ENCODE assay signal across 16 cellular contexts in the genomic region with DNA sequence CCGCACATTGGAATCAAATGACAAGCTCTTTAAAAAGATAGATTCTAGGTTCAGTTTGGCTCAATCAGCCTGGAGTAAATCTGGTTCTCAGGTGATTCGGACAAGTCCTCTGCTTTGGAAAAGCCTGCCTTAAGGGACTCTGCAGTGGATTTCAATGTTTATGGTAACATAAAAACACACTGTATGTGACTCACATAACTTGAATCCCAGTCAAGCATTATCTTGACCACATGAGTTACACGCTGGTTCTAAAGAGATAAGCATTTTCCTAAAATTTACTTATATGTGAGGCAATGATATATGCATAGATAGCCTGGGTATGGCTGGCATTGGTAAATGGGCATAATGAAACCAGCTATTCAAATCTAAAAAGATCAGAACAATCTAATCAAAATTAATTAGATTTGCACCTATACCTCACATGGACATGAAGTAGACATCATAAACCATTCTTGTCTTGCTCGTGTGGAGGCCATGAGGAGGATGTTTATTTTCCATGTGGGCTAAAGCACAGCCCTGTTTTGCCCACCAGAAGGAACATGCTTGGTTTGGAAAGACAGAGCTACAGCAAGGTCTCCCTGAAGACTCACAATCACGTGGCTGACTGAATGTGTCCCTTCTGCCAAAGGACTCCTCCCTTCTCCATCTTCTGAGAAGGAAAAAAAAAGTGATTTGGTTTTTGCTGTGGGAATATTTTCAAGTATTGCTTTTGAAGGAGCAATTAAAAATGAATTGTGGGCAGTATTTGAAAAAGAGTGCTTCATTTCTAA.
"Had no signal": no experiment of that assay in that cellular context is flagged by ENCODE, and none has a peak within 500 bp of the region (broad histone marks: within the 10 kb centered on the region; RNA-seq: fewer than 3 reads in every experiment).

No MANE protein-coding gene starts in this region.

- H3K36me3 ChIP-seq: colonic mucosa, esophagus squamous epithelium, tibial artery, uterus had no signal

- ATAC-seq: stimulated activated memory B cell treated with anti-CD40 and anti-IgM and Interleukin-4, amounts not matched to agents 10 μg/mL and 1 μg/mL and 100 μg/mL, for 72 hours had no signal

- H3K27ac ChIP-seq: colonic mucosa, esophagus squamous epithelium, tibial artery, uterus had no signal

- H3K27me3 ChIP-seq: colonic mucosa, tibial artery, uterus had no signal

- H3K4me1 ChIP-seq: colonic mucosa, esophagus squamous epithelium, tibial artery, uterus had no signal

- H3K9me3 ChIP-seq: colonic mucosa, esophagus squamous epithelium, tibial artery, uterus had no signal

- H3K4me3 ChIP-seq: colonic mucosa, esophagus squamous epithelium, tibial artery, uterus had no signal

- DNase-seq: activated CD4-positive, CD25-positive, alpha-beta regulatory T cell treated with anti-CD3 and anti-CD28 coated beads, Interleukin-2, amount 50 U/mL, for 72 hours; activated naive CD4-positive, alpha-beta T cell; activated naive CD8-positive, alpha-beta T cell treated with anti-CD3 and anti-CD28 coated beads, Interleukin-2, amount 10 ng/mL, durations not matched to agents 7 days and 5 days; aorta; caudate nucleus; colonic mucosa; esophagus squamous epithelium; hypothalamus; kidney glomerular epithelial cell; nucleus accumbens; posterior cingulate gyrus; stimulated activated CD4-positive, alpha-beta T cell treated with anti-CD3 and anti-CD28 coated beads, Interleukin-2, amount 100 ng/mL, for 48 hours; T-helper 2 cell; tibial artery; uterus had no signal
